ENCODE assay signal across 24 cellular contexts in genomic region chr2:26976242-26976641, GRCh38. TPM values are rescaled to one million over a fixed set of nuclear protein-coding genes. Genes with fewer than 3 reads are reported as not detected.
DNase-seq lines count a peak whose midpoint lies in the region; ATAC-seq, FAIRE-seq and TF ChIP-seq lines count a peak whose summit lies in the region.
"Had no signal": no experiment of that assay in that cellular context is flagged by ENCODE, and none has a peak within 500 bp of the region (broad histone marks: within the 10 kb centered on the region; RNA-seq: fewer than 3 reads in every experiment).

No MANE protein-coding gene starts in this region.

- H3K23ac ChIP-seq in mesenchymal stem cell (ENCODE audit: low read length in 2 of 2): no peak overlapping the region

- H3K4me1 Mint-ChIP-seq in astrocyte (ENCODE audit: low read depth, unreplicated experiment): peaks cover 41% of the 10 kb centered on the region

- no peaks in the 10 kb centered on the region for H3K9me3 ChIP-seq in astrocyte (ENCODE audit: insufficient read depth, low read depth, low read length)
- no peaks in the 10 kb centered on the region for H3K9me3 ChIP-seq in mesenchymal stem cell (ENCODE audit: control insufficient read depth, low read length)
- no peaks in the 10 kb centered on the region for H3K9me3 ChIP-seq in ascending aorta
- H3K9me3 ChIP-seq: neutrophil, upper lobe of right lung had no signal

- H3K79me2 ChIP-seq in astrocyte (ENCODE audit: insufficient read depth, low read length): peaks cover 3% of the 10 kb centered on the region

- no peaks in the 10 kb centered on the region for H3K27me3 ChIP-seq in astrocyte (ENCODE audit: insufficient read depth, low read length)
- H3K27me3 ChIP-seq in mesenchymal stem cell (ENCODE audit: control insufficient read depth in 1 of 2, insufficient read depth in 1 of 2, low read length in 2 of 2): peaks cover 0 to 59% of the 10 kb centered on the region in 2 experiments
- no peaks in the 10 kb centered on the region for H3K27me3 ChIP-seq in ascending aorta
- H3K27me3 ChIP-seq: upper lobe of right lung had no signal

- H3K14ac ChIP-seq in mesenchymal stem cell (ENCODE audit: low read length in 2 of 2): no peak overlapping the region

- peak; percentile 41 for DNase-seq in AG09319 (ENCODE audit: extremely low read depth, low read depth)
- peak; percentile 68 for DNase-seq in GM04503 (ENCODE audit: low read depth)
- peak; percentile 71 for DNase-seq in astrocyte (ENCODE audit: low read depth)
- no peak for DNase-seq in mesenchymal stem cell
- DNase-seq in NCI-H1930 (lab: John Stamatoyannopoulos, UW): no peak
- no peak for DNase-seq in ascending aorta (ENCODE audit: low spot score in 2 of 2)
- no peak for DNase-seq in SW 1271 (lab: John Stamatoyannopoulos, UW)
- DNase-seq: activated naive CD4-positive, alpha-beta T cell; activated T-cell treated with anti-CD3 and anti-CD28 coated beads, Interleukin-2, amount 50 U/mL, for 4 hours; Calu3; kidney glomerular epithelial cell; MM.1S; NCI-H1436; NCI-H524; T-helper 17 cell; upper lobe of right lung had no signal

- H2BK15ac ChIP-seq in mesenchymal stem cell (ENCODE audit: low read depth, poor library complexity, severe bottlenecking): no peak overlapping the region

- no peaks in the 10 kb centered on the region for H3K27me3 Mint-ChIP-seq in astrocyte (ENCODE audit: low read depth, unreplicated experiment)
- H3K27me3 Mint-ChIP-seq: IgD-negative memory B cell had no signal

- H3K27ac ChIP-seq in astrocyte (ENCODE audit: low read depth, low read length): no peak overlapping the region
- no peak overlapping the region for H3K27ac ChIP-seq in mesenchymal stem cell (ENCODE audit: low read length, poor library complexity, severe bottlenecking)
- no peak overlapping the region for H3K27ac ChIP-seq in ascending aorta
- H3K27ac ChIP-seq: neutrophil, skin epidermis, upper lobe of right lung had no signal

- H3K9me3 Mint-ChIP-seq in astrocyte (ENCODE audit: unreplicated experiment): peaks cover 1% of the 10 kb centered on the region
- H3K9me3 Mint-ChIP-seq: activated T-cell treated with anti-CD3 and anti-CD28 coated beads, Interleukin-2, amount 50 U/mL, for 4 hours; CD14-positive monocyte; dendritic cell treated with granulocyte-macrophage colony-stimulating factor and Interleukin-4, amounts not matched to agents 40 ng/mL and 50 ng/mL, for 4 days; IgD-negative memory B cell had no signal

- H3K4me2 ChIP-seq in astrocyte (ENCODE audit: low read length): no peak overlapping the region
- no peak overlapping the region for H3K4me2 ChIP-seq in mesenchymal stem cell (ENCODE audit: low read length, poor library complexity, severe bottlenecking)

- intact Hi-C loops in ascending aorta (cut with DNase I): no loop called here

- no peak overlapping the region for H3K9ac ChIP-seq in astrocyte (ENCODE audit: low read length)
- peak overlapping the region; percentile 35 for H3K9ac ChIP-seq in mesenchymal stem cell (ENCODE audit: low read length)

- 79% methylated on average over 5 of the region's 5 CpGs for WGBS in mesenchymal stem cell

- no peak overlapping the region for H2BK12ac ChIP-seq in mesenchymal stem cell (ENCODE audit: low read length in 2 of 2)

- H2BK120ac ChIP-seq in mesenchymal stem cell (ENCODE audit: low read depth, low read length): no peak overlapping the region

- peak; percentile 68 for FAIRE-seq in astrocyte (lab: Jason Lieb, UNC)
- FAIRE-seq: bronchial epithelial cell, endometrium had no signal

- peaks cover 5% of the 10 kb centered on the region for H3K36me3 Mint-ChIP-seq in astrocyte (ENCODE audit: low read depth, unreplicated experiment)
- H3K36me3 Mint-ChIP-seq: CD14-positive monocyte had no signal

- H4K8ac ChIP-seq in mesenchymal stem cell (ENCODE audit: low read length): no peak overlapping the region

- no peak overlapping the region for H3K27ac Mint-ChIP-seq in astrocyte (ENCODE audit: unreplicated experiment)
- H3K27ac Mint-ChIP-seq: CD14-positive monocyte; dendritic cell treated with granulocyte-macrophage colony-stimulating factor and Interleukin-4, amounts not matched to agents 40 ng/mL and 50 ng/mL, for 4 days; IgD-negative memory B cell; T-helper 17 cell had no signal

- H3K79me1 ChIP-seq in mesenchymal stem cell (replicated peaks; ENCODE audit: low read length, poor library complexity, severe bottlenecking): peaks cover 2% of the 10 kb centered on the region

- H2AFZ ChIP-seq in astrocyte (ENCODE audit: low read depth, low read length) (no peak overlapping the region), mesenchymal stem cell (ENCODE audit: low read depth, low read length) (no peak overlapping the region)

- peaks cover 11% of the 10 kb centered on the region for H3K4me1 ChIP-seq in astrocyte (ENCODE audit: insufficient read depth, low read length)
- peaks cover 3% of the 10 kb centered on the region for H3K4me1 ChIP-seq in mesenchymal stem cell (ENCODE audit: control insufficient read depth, insufficient read depth, low read depth, low read length)
- H3K4me1 ChIP-seq in ascending aorta: no peaks in the 10 kb centered on the region

- no peak overlapping the region for H3K4me3 Mint-ChIP-seq in astrocyte (ENCODE audit: unreplicated experiment)
- H3K4me3 Mint-ChIP-seq: activated T-cell treated with anti-CD3 and anti-CD28 coated beads, Interleukin-2, amount 50 U/mL, for 4 hours; CD14-positive monocyte; dendritic cell treated with granulocyte-macrophage colony-stimulating factor and Interleukin-4, amounts not matched to agents 40 ng/mL and 50 ng/mL, for 4 days; IgD-negative memory B cell; T-helper 17 cell had no signal

- H3K36me3 ChIP-seq in astrocyte (ENCODE audit: insufficient read depth, low read length): no peaks in the 10 kb centered on the region
- no peaks in the 10 kb centered on the region for H3K36me3 ChIP-seq in mesenchymal stem cell (ENCODE audit: control insufficient read depth in 1 of 2, insufficient read depth in 2 of 2, low read depth in 1 of 2, low read length in 2 of 2)
- no peaks in the 10 kb centered on the region for H3K36me3 ChIP-seq in ascending aorta
- H3K36me3 ChIP-seq: neutrophil, upper lobe of right lung had no signal

- H2BK5ac ChIP-seq in mesenchymal stem cell (ENCODE audit: low read depth, low read length, poor library complexity, severe bottlenecking): no peak overlapping the region

- no peak for TF ChIP-seq CTCF in AG09319 (IDR thresholded peaks at IDR 0.05; ENCODE audit: low read depth, low read length)
- no peak for TF ChIP-seq CTCF in astrocyte (IDR thresholded peaks at IDR 0.05; ENCODE audit: insufficient read depth, low read depth, low read length)
- no peak for TF ChIP-seq CTCF in ascending aorta (IDR thresholded peaks at IDR 0.05)

- no peak overlapping the region for H2AK5ac ChIP-seq in mesenchymal stem cell (ENCODE audit: low read length, severe bottlenecking)

- H3K4ac ChIP-seq in mesenchymal stem cell (ENCODE audit: low read depth in 1 of 2, low read length in 2 of 2): no peak overlapping the region

- no peak overlapping the region for H4K91ac ChIP-seq in mesenchymal stem cell (ENCODE audit: low read length)

- H3K4me3 ChIP-seq in astrocyte (ENCODE audit: insufficient read depth, low read depth, low read length) (no peak overlapping the region), mesenchymal stem cell (ENCODE audit: insufficient read depth in 1 of 2, low read depth in 1 of 2, low read length in 2 of 2) (no peak overlapping the region), ascending aorta (no peak overlapping the region)
- H3K4me3 ChIP-seq: skin epidermis, upper lobe of right lung had no signal

- peaks cover 65% of the 10 kb centered on the region for H4K20me1 ChIP-seq in astrocyte (ENCODE audit: insufficient read depth, low read length)

- no peak for ATAC-seq in GM19328 (IDR thresholded peaks at IDR 0.05; ENCODE audit: unreplicated experiment)
- ATAC-seq: activated T-cell treated with anti-CD3 and anti-CD28 coated beads, Interleukin-2, amount 50 U/mL, for 4 hours; T-helper 17 cell; upper lobe of right lung had no signal

- no peak overlapping the region for H3K18ac ChIP-seq in mesenchymal stem cell (ENCODE audit: low read depth in 1 of 2, low read length in 2 of 2)

RNA-seq across cellular contexts. Expression of gene MAPRE3, which starts 5.8 kb away (rescaled TPM):
- total RNA-seq in astrocyte (27.0 and 29.0 TPM in 2 replicates), ascending aorta (18.9 TPM)
- polyA plus RNA-seq in mesenchymal stem cell (2013, experiment 1 of 2): 22.8 TPM
- 23.1 TPM for polyA plus RNA-seq in mesenchymal stem cell (2013, experiment 2 of 2)

RNA-seq across cellular contexts. Expression of gene TMEM214, which starts 56.5 kb away (rescaled TPM):
- total RNA-seq in astrocyte: 93.5 and 108 TPM in 2 replicates
- 110 TPM for polyA plus RNA-seq in mesenchymal stem cell (2013, experiment 1 of 2)
- 107 TPM for polyA plus RNA-seq in mesenchymal stem cell (2013, experiment 2 of 2)
- 74.1 TPM for total RNA-seq in ascending aorta

Comparison
In these comparisons a context has a peak if more than half of its experiments do, and no peak if none do; other contexts are left out.
1. DNase-seq: peak in AG09319 (single experiment), GM04503 (single experiment) and astrocyte (single experiment); none in mesenchymal stem cell (single experiment), NCI-H1930 (0 of 2), ascending aorta (0 of 2) and SW 1271 (0 of 2).